In genomic region chr12:74021937-74022336, GRCh38 we compare ENCODE assay signal across 8 cellular contexts.
DNase-seq lines count a peak whose midpoint lies in the region; ATAC-seq and TF ChIP-seq lines count a peak whose summit lies in the region.

No MANE protein-coding gene starts in this region.

- peaks cover 2% of the 10 kb centered on the region for H3K9me3 Mint-ChIP-seq in endodermal cell
- H3K9me3 Mint-ChIP-seq in naive thymus-derived CD4-positive, alpha-beta T cell = no peaks in the 10 kb centered on the region

- no peaks in the 10 kb centered on the region for H3K9me2 ChIP-seq in PC-9 (ENCODE audit: insufficient read depth)

- 22 to 31% methylated on average over 9 of the region's 9 CpGs for WGBS in endodermal cell (ENCODE audit: insufficient coverage in 1 of 2, insufficient read length in 1 of 2), 2 experiments

- H3K9me3 ChIP-seq in PC-9 (ENCODE audit: insufficient read depth, low read depth) (no peaks in the 10 kb centered on the region), endodermal cell (ENCODE audit: control insufficient read depth, low read length) (no peaks in the 10 kb centered on the region), mucosa of descending colon (no peaks in the 10 kb centered on the region)
- H3K9me3 ChIP-seq in naive thymus-derived CD4-positive, alpha-beta T cell (ENCODE audit: control insufficient read depth in 2 of 3, low read length in 3 of 3) = no peaks in the 10 kb centered on the region

- no peak overlapping the region for H3K4me3 Mint-ChIP-seq in endodermal cell
- H3K4me3 Mint-ChIP-seq in naive thymus-derived CD4-positive, alpha-beta T cell = no peak overlapping the region

- BruUV-seq in PC-9 (replicated peaks; lab: Mats Ljungman, UMichigan) = no TSS peak

- TF ChIP-seq CTCF in GM20000 (IDR thresholded peaks at IDR 0.05; ENCODE audit: extremely low read depth, missing control alignments) (peak; percentile 59), PC-9 (conservative IDR thresholded peaks at IDR 0.05) (peak; percentile 73), endodermal cell (conservative IDR thresholded peaks at IDR 0.05) (peak; percentile 85), mucosa of descending colon (IDR thresholded peaks at IDR 0.05) (no peak)

- H3F3A ChIP-seq in PC-9 (ENCODE audit: insufficient read depth, low read depth) = no peaks in the 10 kb centered on the region

- H4K20me1 ChIP-seq in PC-9 (ENCODE audit: insufficient read depth) = no peaks in the 10 kb centered on the region

- no peaks in the 10 kb centered on the region for H3K79me2 ChIP-seq in PC-9 (ENCODE audit: low read depth)

- no peaks in the 10 kb centered on the region for H3K4me1 Mint-ChIP-seq in endodermal cell
- no peaks in the 10 kb centered on the region for H3K4me1 Mint-ChIP-seq in naive thymus-derived CD4-positive, alpha-beta T cell

- no peak overlapping the region for H3K4me3 ChIP-seq in PC-9
- no peak overlapping the region for H3K4me3 ChIP-seq in endodermal cell (ENCODE audit: low read length)
- H3K4me3 ChIP-seq in mucosa of descending colon = no peak overlapping the region
- no peak overlapping the region for H3K4me3 ChIP-seq in naive thymus-derived CD4-positive, alpha-beta T cell (ENCODE audit: low read length)

- no peaks in the 10 kb centered on the region for H3K36me3 ChIP-seq in PC-9 (ENCODE audit: low read depth)
- no peaks in the 10 kb centered on the region for H3K36me3 ChIP-seq in endodermal cell (ENCODE audit: control insufficient read depth, insufficient read depth, low read length)
- H3K36me3 ChIP-seq in mucosa of descending colon (ENCODE audit: low read depth) = no peaks in the 10 kb centered on the region
- H3K36me3 ChIP-seq in naive thymus-derived CD4-positive, alpha-beta T cell (ENCODE audit: control insufficient read depth in 2 of 3, insufficient read depth in 3 of 3, low read length in 3 of 3) = no peaks in the 10 kb centered on the region

- no peaks in the 10 kb centered on the region for H3K36me3 Mint-ChIP-seq in endodermal cell (ENCODE audit: low read depth)
- H3K36me3 Mint-ChIP-seq in naive thymus-derived CD4-positive, alpha-beta T cell = no peaks in the 10 kb centered on the region

- no peak overlapping the region for H3K9ac ChIP-seq in endodermal cell (ENCODE audit: extremely low read depth, low read length, poor library complexity, severe bottlenecking)

- H3K4me2 ChIP-seq in PC-9 = no peak overlapping the region

- peak; percentile 5 for DNase-seq in NCI-H2227 (lab: John Stamatoyannopoulos, UW; ENCODE audit: unreplicated experiment)
- DNase-seq in NCI-H2227 treated with DMSO at 0.1 percent for 48 hours (lab: John Stamatoyannopoulos, UW) = no peak
- peak; percentile 34 for DNase-seq in GM20000 (ENCODE audit: low spot score)
- DNase-seq in PC-9 = peak; percentile 45 to 53
- DNase-seq in endodermal cell = peak; percentile 94
- DNase-seq in mucosa of descending colon = peak in 1 of 3 donors; percentile 11
- DNase-seq in naive thymus-derived CD4-positive, alpha-beta T cell = no peak

- H3K27me3 Mint-ChIP-seq in endodermal cell (ENCODE audit: insufficient read depth) = no peaks in the 10 kb centered on the region
- H3K27me3 Mint-ChIP-seq in naive thymus-derived CD4-positive, alpha-beta T cell = no peaks in the 10 kb centered on the region

- H3K4me1 ChIP-seq in PC-9 (replicated peaks; ENCODE audit: insufficient read depth) (no peaks in the 10 kb centered on the region), endodermal cell (ENCODE audit: control insufficient read depth, insufficient read depth, low read length) (no peaks in the 10 kb centered on the region), mucosa of descending colon (ENCODE audit: low read depth) (no peaks in the 10 kb centered on the region)
- no peaks in the 10 kb centered on the region for H3K4me1 ChIP-seq in naive thymus-derived CD4-positive, alpha-beta T cell (ENCODE audit: control insufficient read depth in 2 of 2, insufficient read depth in 2 of 2, low read length in 2 of 2)

- POLR2A ChIA-PET in PC-9 (lab: Charles Lee; ENCODE audit: unreplicated experiment) = interaction anchor here (0.6 kb wide), 1 partner anchor 276 kb away, joined by 5 read pairs; no protein-coding TSS in a partner anchor
- POLR2A ChIA-PET in naive thymus-derived CD4-positive, alpha-beta T cell (lab: Charles Lee) = no interaction called here

- H2AFZ ChIP-seq in PC-9 = peak overlapping the region; percentile 55; the same call in 1 of the 2 replicates

- H3K27ac Mint-ChIP-seq in endodermal cell = no peak overlapping the region
- H3K27ac Mint-ChIP-seq in naive thymus-derived CD4-positive, alpha-beta T cell = no peak overlapping the region

- H3K27me3 ChIP-seq in PC-9 (ENCODE audit: insufficient read depth, low read depth) = no peaks in the 10 kb centered on the region
- H3K27me3 ChIP-seq in endodermal cell (ENCODE audit: control insufficient read depth, insufficient read depth, low read length, poor library complexity, severe bottlenecking) = no peaks in the 10 kb centered on the region
- H3K27me3 ChIP-seq in naive thymus-derived CD4-positive, alpha-beta T cell (ENCODE audit: control insufficient read depth in 2 of 2, insufficient read depth in 2 of 2, low read length in 2 of 2) = no peaks in the 10 kb centered on the region

- peak; percentile 100 for ATAC-seq in HG03442 (IDR thresholded peaks at IDR 0.05; ENCODE audit: unreplicated experiment)
- ATAC-seq in mucosa of descending colon = peak; percentile 32
- ATAC-seq in naive thymus-derived CD4-positive, alpha-beta T cell = no peak

- H3K27ac ChIP-seq in PC-9 = no peak overlapping the region
- H3K27ac ChIP-seq in endodermal cell (ENCODE audit: low read depth, low read length) = no peak overlapping the region
- H3K27ac ChIP-seq in naive thymus-derived CD4-positive, alpha-beta T cell (ENCODE audit: low read depth, low read length) = no peak overlapping the region

- CTCF ChIA-PET in PC-9 (lab: Charles Lee) = interaction anchor here (1.4 kb wide), 1 partner anchor 295 kb away, joined by 7 read pairs; no protein-coding TSS in a partner anchor
- CTCF ChIA-PET in naive thymus-derived CD4-positive, alpha-beta T cell (lab: Charles Lee) = no interaction called here

- intact Hi-C loops in PC-9 (cut with micrococcal nuclease; ENCODE audit: unreplicated experiment) = loop anchor here (1.0 to 10.0 kb wide), 4 partner anchors 85 to 513 kb away; partner anchors contain the start of gene ATXN7L3B
- intact Hi-C loops in mucosa of descending colon (cut with DNase I, micrococcal nuclease) = no loop called here
- intact Hi-C loops in naive thymus-derived CD4-positive, alpha-beta T cell (cut with micrococcal nuclease) = loop anchor here in 1 of 2 donors (2.0 to 10.0 kb wide), 2 partner anchors 393 to 515 kb away; partner anchors contain the start of gene ATXN7L3B

Comparison
In these comparisons a context has a peak if more than half of its experiments do, and no peak if none do; other contexts are left out.
1. DNase-seq: peak in NCI-H2227 (single experiment), GM20000 (single experiment), PC-9 (2 of 2) and endodermal cell (single experiment); none in NCI-H2227 treated with DMSO at 0.1 percent for 48 hours (single experiment) and naive thymus-derived CD4-positive, alpha-beta T cell (0 of 9).